ENCODE assay signal across 29 cellular contexts in the genomic region with DNA sequence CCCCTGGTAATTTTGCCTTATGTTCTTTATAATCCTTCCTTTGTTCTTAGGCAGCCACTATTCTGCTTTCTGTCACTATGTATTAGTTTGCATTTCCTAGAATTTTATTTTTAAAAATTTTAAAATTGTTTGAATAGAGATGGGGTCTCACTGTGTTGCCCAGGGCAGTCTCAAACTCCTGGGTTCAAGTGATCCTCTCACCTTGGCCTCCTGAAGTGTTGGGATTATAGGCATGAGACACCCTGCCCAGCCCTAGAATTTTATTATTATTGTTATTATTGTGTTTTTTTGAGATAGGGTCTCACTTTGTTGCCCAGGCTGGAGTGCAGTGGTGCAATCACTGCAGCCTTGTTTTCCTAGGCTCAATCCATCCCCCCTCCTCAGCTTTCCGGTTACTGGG. TPM values are rescaled to one million over a fixed set of nuclear protein-coding genes. Genes with fewer than 3 reads are reported as not detected.
DNase-seq lines count a peak whose midpoint lies in the region; ATAC-seq, FAIRE-seq and TF ChIP-seq lines count a peak whose summit lies in the region.
"Had no signal": no experiment of that assay in that cellular context is flagged by ENCODE, and none has a peak within 500 bp of the region (broad histone marks: within the 10 kb centered on the region; RNA-seq: fewer than 3 reads in every experiment).

No MANE protein-coding gene starts in this region.

- no peaks in the 10 kb centered on the region for H3K9me3 ChIP-seq in BLaER1 treated with 17β-estradiol and CSF1 and Interleukin-3, amounts not matched to agents 10 nM and 100 nM (replicated peaks in 1 of 11)
- H3K9me3 ChIP-seq in CD4-positive, alpha-beta memory T cell (ENCODE audit: control insufficient read depth in 1 of 2, low read length in 2 of 2) = no peaks in the 10 kb centered on the region
- H3K9me3 ChIP-seq in astrocyte (ENCODE audit: insufficient read depth, low read depth, low read length) (no peaks in the 10 kb centered on the region), trophoblast cell (ENCODE audit: insufficient read depth, low read depth, low read length) (no peaks in the 10 kb centered on the region)
- H3K9me3 ChIP-seq: esophagus muscularis mucosa, ovary, transverse colon had no signal

- no peak overlapping the region for H3K23ac ChIP-seq in trophoblast cell (ENCODE audit: low read length)

- intact Hi-C loops in CD4-positive, alpha-beta memory T cell (cut with micrococcal nuclease) = no loop called here

- H3K18ac ChIP-seq in trophoblast cell (ENCODE audit: low read length) = no peak overlapping the region

- DNase-seq in CD4-positive, alpha-beta memory T cell = no peak
- no peak for DNase-seq in astrocyte (ENCODE audit: low read depth)
- DNase-seq in trophoblast cell = no peak
- no peak for DNase-seq in effector memory CD8-positive, alpha-beta T cell
- no peak for DNase-seq in NCI-H2081 (lab: John Stamatoyannopoulos, UW)
- DNase-seq in HuH-7.5 (ENCODE audit: low spot score) = no peak
- DNase-seq: activated CD4-positive, alpha-beta T cell treated with anti-CD3 and anti-CD28 coated beads, Interleukin-2, amount 10 ng/mL, durations not matched to agents 7 days and 5 days; CD8-positive, alpha-beta T cell; DMS53; foreskin melanocyte; GF-D8; immature natural killer cell; naive B cell; NCI-H187; NCI-H2227 treated with DMSO at 0.1 percent for 48 hours; ovary; right cardiac atrium; RPMI8226; stimulated activated CD4-positive, alpha-beta T cell treated with anti-CD3 and anti-CD28 coated beads, Interleukin-4, amount 100 ng/mL, for 1 hour; transverse colon had no signal

- H3K4me3 ChIP-seq in BLaER1 treated with 17β-estradiol and CSF1 and Interleukin-3, amounts not matched to agents 10 nM and 100 nM = no peak overlapping the region
- no peak overlapping the region for H3K4me3 ChIP-seq in CD4-positive, alpha-beta memory T cell (ENCODE audit: low read length in 2 of 2)
- H3K4me3 ChIP-seq in astrocyte (ENCODE audit: insufficient read depth, low read depth, low read length) (no peak overlapping the region), trophoblast cell (ENCODE audit: low read depth, low read length) (no peak overlapping the region)
- H3K4me3 ChIP-seq: esophagus muscularis mucosa, ovary, transverse colon had no signal

- WGBS in trophoblast cell (ENCODE audit: extremely low coverage, insufficient coverage, insufficient read length) = no CpG with 5 or more reads among the region's 1 CpG

- H3K4ac ChIP-seq in trophoblast cell (ENCODE audit: low read depth, low read length) = peak overlapping the region; percentile 47

- H3K9me3 Mint-ChIP-seq in CD4-positive, alpha-beta memory T cell = peaks cover 0 to 2% (median 0%) of the 10 kb centered on the region in 8 donors
- H3K9me3 Mint-ChIP-seq in astrocyte (ENCODE audit: unreplicated experiment) = no peaks in the 10 kb centered on the region
- H3K9me3 Mint-ChIP-seq in effector memory CD8-positive, alpha-beta T cell = no peaks in the 10 kb centered on the region
- H3K9me3 Mint-ChIP-seq: activated CD4-positive, alpha-beta T cell treated with anti-CD3 and anti-CD28 coated beads, Interleukin-2, amount 10 ng/mL, durations not matched to agents 7 days and 5 days; CD8-positive, alpha-beta T cell; immature natural killer cell; naive B cell; stimulated activated memory B cell treated with anti-CD40 and anti-IgM and Interleukin-4, amounts not matched to agents 10 μg/mL and 1 μg/mL and 100 μg/mL, for 72 hours; T-helper 2 cell treated with Interferon-gamma antibody and Interleukin-4, amounts not matched to agents 5 μg/mL and 100 μg/mL, for 36 hours had no signal

- peaks cover 39 to 67% (median 54%) of the 10 kb centered on the region in 4 donors for H3K4me1 Mint-ChIP-seq in CD4-positive, alpha-beta memory T cell
- H3K4me1 Mint-ChIP-seq in astrocyte (ENCODE audit: low read depth, unreplicated experiment) = peaks cover 19% of the 10 kb centered on the region
- peaks cover 34 to 54% of the 10 kb centered on the region in 2 donors for H3K4me1 Mint-ChIP-seq in effector memory CD8-positive, alpha-beta T cell (ENCODE audit: low read depth in 2 of 2)

- peaks cover 60 to 74% (median 68%) of the 10 kb centered on the region in 11 experiments for H4K20me1 ChIP-seq in BLaER1 treated with 17β-estradiol and CSF1 and Interleukin-3, amounts not matched to agents 10 nM and 100 nM
- peaks cover 66% of the 10 kb centered on the region for H4K20me1 ChIP-seq in astrocyte (ENCODE audit: insufficient read depth, low read length)

- no peak for FAIRE-seq in astrocyte (lab: Jason Lieb, UNC)
- FAIRE-seq: colon, GM18507, H1 had no signal

- no peak overlapping the region for H4K8ac ChIP-seq in trophoblast cell (ENCODE audit: low read depth, low read length)

- H3K79me1 ChIP-seq in trophoblast cell (ENCODE audit: low read length) = peaks cover 11% of the 10 kb centered on the region

- no peak for TF ChIP-seq CTCF in astrocyte (IDR thresholded peaks at IDR 0.05; ENCODE audit: insufficient read depth, low read depth, low read length)

- no peak overlapping the region for H2BK120ac ChIP-seq in trophoblast cell (ENCODE audit: insufficient read depth, low read length, poor library complexity)

- peaks cover 0 to 3% of the 10 kb centered on the region in 2 donors for H3K27me3 Mint-ChIP-seq in CD4-positive, alpha-beta memory T cell
- H3K27me3 Mint-ChIP-seq in astrocyte (ENCODE audit: low read depth, unreplicated experiment) = no peaks in the 10 kb centered on the region
- H3K27me3 Mint-ChIP-seq in effector memory CD8-positive, alpha-beta T cell = no peaks in the 10 kb centered on the region
- H3K27me3 Mint-ChIP-seq: activated CD4-positive, alpha-beta T cell treated with anti-CD3 and anti-CD28 coated beads, Interleukin-2, amount 10 ng/mL, durations not matched to agents 7 days and 5 days; naive B cell; stimulated activated memory B cell treated with anti-CD40 and anti-IgM and Interleukin-4, amounts not matched to agents 10 μg/mL and 1 μg/mL and 100 μg/mL, for 72 hours had no signal

- no peak overlapping the region for H3K14ac ChIP-seq in trophoblast cell (ENCODE audit: low read length)

- H2BK12ac ChIP-seq in trophoblast cell (ENCODE audit: low read length) = no peak overlapping the region

- H3K27ac Mint-ChIP-seq in CD4-positive, alpha-beta memory T cell = peak overlapping the region in 3 of 7 donors; percentile 79 to 100 (median 79)
- H3K27ac Mint-ChIP-seq in astrocyte (ENCODE audit: unreplicated experiment) = no peak overlapping the region
- no peak overlapping the region for H3K27ac Mint-ChIP-seq in effector memory CD8-positive, alpha-beta T cell
- H3K27ac Mint-ChIP-seq: stimulated activated memory B cell treated with anti-CD40 and anti-IgM and Interleukin-4, amounts not matched to agents 10 μg/mL and 1 μg/mL and 100 μg/mL, for 72 hours had no signal

- POLR2A ChIA-PET in CD4-positive, alpha-beta memory T cell (lab: Charles Lee; ENCODE audit: partially characterized antibody) = no interaction called here

- CTCF ChIA-PET in CD4-positive, alpha-beta memory T cell (lab: Charles Lee; ENCODE audit: partially characterized antibody) = interaction anchor here (0.5 kb wide), 1 partner anchor 314 kb away, joined by 3 read pairs; no protein-coding TSS in a partner anchor

- ATAC-seq in effector memory CD8-positive, alpha-beta T cell (replicated peaks) = no peak
- ATAC-seq in HG03378 (IDR thresholded peaks at IDR 0.05; ENCODE audit: unreplicated experiment) = no peak
- ATAC-seq: CD8-positive, alpha-beta T cell; left lobe of liver; right cardiac atrium; stimulated activated memory B cell treated with anti-CD40 and anti-IgM and Interleukin-4, amounts not matched to agents 10 μg/mL and 1 μg/mL and 100 μg/mL, for 72 hours had no signal

- no peak overlapping the region for H4K12ac ChIP-seq in trophoblast cell (ENCODE audit: low read depth, low read length)

- peaks cover 79% of the 10 kb centered on the region for H3K79me2 ChIP-seq in astrocyte (ENCODE audit: insufficient read depth, low read length)
- H3K79me2 ChIP-seq in trophoblast cell (ENCODE audit: control insufficient read depth, insufficient read depth, low read length, poor library complexity) = peaks cover 17% of the 10 kb centered on the region

- H3K4me2 ChIP-seq in BLaER1 treated with 17β-estradiol and CSF1 and Interleukin-3, amounts not matched to agents 10 nM and 100 nM = peak overlapping the region in 9 of 11 experiments; percentile 13 to 95 (median 83); a peak in 11 of 22 replicates
- H3K4me2 ChIP-seq in astrocyte (ENCODE audit: low read length) (no peak overlapping the region), trophoblast cell (ENCODE audit: low read length) (no peak overlapping the region)

- H2AFZ ChIP-seq in astrocyte (ENCODE audit: low read depth, low read length) (no peak overlapping the region), trophoblast cell (ENCODE audit: insufficient read depth, low read length, poor library complexity) (no peak overlapping the region)

- H3K4me1 ChIP-seq in BLaER1 treated with 17β-estradiol and CSF1 and Interleukin-3, amounts not matched to agents 10 nM and 100 nM = peaks cover 27 to 54% (median 36%) of the 10 kb centered on the region in 10 experiments
- H3K4me1 ChIP-seq in CD4-positive, alpha-beta memory T cell (ENCODE audit: insufficient read depth, low read length) = peaks cover 69% of the 10 kb centered on the region
- H3K4me1 ChIP-seq in astrocyte (ENCODE audit: insufficient read depth, low read length) (peaks cover 7% of the 10 kb centered on the region), trophoblast cell (ENCODE audit: control insufficient read depth in 1 of 2, insufficient read depth in 2 of 2, low read length in 2 of 2) (peaks cover 0 to 4% of the 10 kb centered on the region in 2 experiments)

- no peak overlapping the region for H4K91ac ChIP-seq in trophoblast cell (ENCODE audit: low read depth, low read length)

- H3K36me3 Mint-ChIP-seq in CD4-positive, alpha-beta memory T cell = peaks cover 0 to 15% of the 10 kb centered on the region in 2 donors
- H3K36me3 Mint-ChIP-seq in astrocyte (ENCODE audit: low read depth, unreplicated experiment) = no peaks in the 10 kb centered on the region
- peaks cover 16% of the 10 kb centered on the region for H3K36me3 Mint-ChIP-seq in effector memory CD8-positive, alpha-beta T cell (ENCODE audit: insufficient read depth)
- H3K36me3 Mint-ChIP-seq: immature natural killer cell; naive B cell; stimulated activated memory B cell treated with anti-CD40 and anti-IgM and Interleukin-4, amounts not matched to agents 10 μg/mL and 1 μg/mL and 100 μg/mL, for 72 hours had no signal

- no peak overlapping the region for H3K27ac ChIP-seq in BLaER1 treated with 17β-estradiol and CSF1 and Interleukin-3, amounts not matched to agents 10 nM and 100 nM
- H3K27ac ChIP-seq in CD4-positive, alpha-beta memory T cell (ENCODE audit: low read depth, low read length) = no peak overlapping the region
- H3K27ac ChIP-seq in astrocyte (ENCODE audit: low read depth, low read length) = no peak overlapping the region
- H3K27ac ChIP-seq in trophoblast cell (ENCODE audit: low read depth, low read length) = no peak overlapping the region
- H3K27ac ChIP-seq: esophagus muscularis mucosa, ovary had no signal

- no peak overlapping the region for H2BK5ac ChIP-seq in trophoblast cell (ENCODE audit: low read depth, low read length, poor library complexity)

- H2AK5ac ChIP-seq in trophoblast cell (ENCODE audit: low read length) = no peak overlapping the region

- peak overlapping the region in 1 of 11 experiments; percentile 14; a peak in 1 of 22 replicates for H3K9ac ChIP-seq in BLaER1 treated with 17β-estradiol and CSF1 and Interleukin-3, amounts not matched to agents 10 nM and 100 nM
- H3K9ac ChIP-seq in astrocyte (ENCODE audit: low read length) = no peak overlapping the region
- H3K9ac ChIP-seq in trophoblast cell (ENCODE audit: low read length) = no peak overlapping the region

- peaks cover 0 to 43% (median 25%) of the 10 kb centered on the region in 11 experiments; a peak in 19 of 22 replicates for H3K36me3 ChIP-seq in BLaER1 treated with 17β-estradiol and CSF1 and Interleukin-3, amounts not matched to agents 10 nM and 100 nM
- H3K36me3 ChIP-seq in CD4-positive, alpha-beta memory T cell (ENCODE audit: insufficient read depth, low read length) = no peaks in the 10 kb centered on the region
- H3K36me3 ChIP-seq in astrocyte (ENCODE audit: insufficient read depth, low read length) (no peaks in the 10 kb centered on the region), trophoblast cell (ENCODE audit: control insufficient read depth in 1 of 2, insufficient read depth in 2 of 2, low read length in 2 of 2) (peaks cover 0 to 3% of the 10 kb centered on the region in 2 experiments)
- H3K36me3 ChIP-seq: ovary, transverse colon had no signal

- H3K4me3 Mint-ChIP-seq in CD4-positive, alpha-beta memory T cell = peak overlapping the region in 5 of 8 donors; percentile 11 to 97 (median 35)
- H3K4me3 Mint-ChIP-seq in astrocyte (ENCODE audit: unreplicated experiment) = peak overlapping the region; percentile 96
- H3K4me3 Mint-ChIP-seq in effector memory CD8-positive, alpha-beta T cell = peak overlapping the region in 1 of 2 donors; percentile 91
- H3K4me3 Mint-ChIP-seq: stimulated activated memory B cell treated with anti-CD40 and anti-IgM and Interleukin-4, amounts not matched to agents 10 μg/mL and 1 μg/mL and 100 μg/mL, for 72 hours had no signal

- H3K27me3 ChIP-seq in BLaER1 treated with 17β-estradiol and CSF1 and Interleukin-3, amounts not matched to agents 10 nM and 100 nM = no peaks in the 10 kb centered on the region
- H3K27me3 ChIP-seq in CD4-positive, alpha-beta memory T cell (ENCODE audit: insufficient read depth, low read length) = no peaks in the 10 kb centered on the region
- no peaks in the 10 kb centered on the region for H3K27me3 ChIP-seq in astrocyte (ENCODE audit: insufficient read depth, low read length)
- H3K27me3 ChIP-seq in trophoblast cell (ENCODE audit: insufficient read depth, low read length) = no peaks in the 10 kb centered on the region
- H3K27me3 ChIP-seq: esophagus muscularis mucosa, ovary, transverse colon had no signal

RNA-seq across cellular contexts. Expression of a gene that starts 2.6 kb away (rescaled TPM):
- total RNA-seq in CD4-positive, alpha-beta memory T cell = 10 to 100 TPM; 45.3 to 47.7 TPM
- polyA plus RNA-seq in CD4-positive, alpha-beta memory T cell = 10 to 100 TPM; 57.1 to 72.2 TPM
- total RNA-seq in astrocyte = 128 and 143 TPM in 2 replicates
- polyA plus RNA-seq in trophoblast cell (2013) = 60.9 and 63.8 TPM in 2 replicates

RNA-seq across cellular contexts. Expression of a gene that starts 12.0 kb away (rescaled TPM):
- 1,000 to 10,000 TPM; 1,625 to 1,665 TPM for total RNA-seq in CD4-positive, alpha-beta memory T cell
- 100 to 1,000 TPM; 361 to 726 TPM for polyA plus RNA-seq in CD4-positive, alpha-beta memory T cell
- total RNA-seq in astrocyte = 1,024 and 1,136 TPM in 2 replicates
- 1,595 and 1,657 TPM in 2 replicates for polyA plus RNA-seq in trophoblast cell (2013)

RNA-seq across cellular contexts. Expression of a gene that starts 39.1 kb away (rescaled TPM):
- total RNA-seq in CD4-positive, alpha-beta memory T cell = 10 to 100 TPM; 51.8 to 61.3 TPM
- 1 to 10 TPM in 1 of 2 donors, under 1 TPM in 1; 0.75 to 6.7 TPM for polyA plus RNA-seq in CD4-positive, alpha-beta memory T cell
- total RNA-seq in astrocyte = 38.9 and 40.3 TPM in 2 replicates
- 9.2 and 10.2 TPM in 2 replicates for polyA plus RNA-seq in trophoblast cell (2013)

Comparison
In these comparisons a context has a peak if more than half of its experiments do, and no peak if none do; other contexts are left out.
1. H3K4me2 ChIP-seq: peak in BLaER1 treated with 17β-estradiol and CSF1 and Interleukin-3, amounts not matched to agents 10 nM and 100 nM (9 of 11); none in astrocyte (single experiment) and trophoblast cell (single experiment).